Comparison of ENCODE assay signal across 14 cellular contexts in genomic region chr10:856405-857157, GRCh38.
DNase-seq lines count a peak whose midpoint lies in the region; ATAC-seq, FAIRE-seq and TF ChIP-seq lines count a peak whose summit lies in the region.
"Had no signal": no experiment of that assay in that cellular context is flagged by ENCODE, and none has a peak within 500 bp of the region (broad histone marks: within the 10 kb centered on the region; RNA-seq: fewer than 3 reads in every experiment).

No MANE protein-coding gene starts in this region.

- no peak overlapping the region for H3K4me3 ChIP-seq in A673 (ENCODE audit: low read depth, low read length, poor library complexity, severe bottlenecking)
- H3K4me3 ChIP-seq in Caco-2 (ENCODE audit: low read depth, low read length), result no peak overlapping the region
- H3K4me3 ChIP-seq in astrocyte (ENCODE audit: insufficient read depth, low read depth, low read length), result no peak overlapping the region
- H3K4me3 ChIP-seq: SJSA1, upper lobe of left lung had no signal

- peaks cover 40% of the 10 kb centered on the region for H4K20me1 ChIP-seq in astrocyte (ENCODE audit: insufficient read depth, low read length)

- peaks cover 65% of the 10 kb centered on the region for H3K79me2 ChIP-seq in astrocyte (ENCODE audit: insufficient read depth, low read length)

- intact Hi-C loops in A673 (cut with micrococcal nuclease; ENCODE audit: unreplicated experiment) (no loop called here), Caco-2 (cut with micrococcal nuclease; ENCODE audit: unreplicated experiment) (no loop called here)

- no peaks in the 10 kb centered on the region for H3K27me3 Mint-ChIP-seq in Caco-2 (ENCODE audit: insufficient read depth, unreplicated experiment)
- no peaks in the 10 kb centered on the region for H3K27me3 Mint-ChIP-seq in astrocyte (ENCODE audit: low read depth, unreplicated experiment)
- H3K27me3 Mint-ChIP-seq in mesothelial cell of epicardium (ENCODE audit: low read depth), result no peaks in the 10 kb centered on the region

- no peak overlapping the region for H3K4me2 ChIP-seq in astrocyte (ENCODE audit: low read length)

- peak overlapping the region; percentile 68 for H3K27ac Mint-ChIP-seq in Caco-2 (ENCODE audit: unreplicated experiment)
- H3K27ac Mint-ChIP-seq in astrocyte (ENCODE audit: unreplicated experiment), result no peak overlapping the region
- peak overlapping the region; percentile 84 for H3K27ac Mint-ChIP-seq in mesothelial cell of epicardium

- no peaks in the 10 kb centered on the region for H3K9me3 ChIP-seq in A673 (ENCODE audit: low read depth, low read length, poor library complexity, severe bottlenecking)
- H3K9me3 ChIP-seq in Caco-2, result peaks cover 5% of the 10 kb centered on the region; the same call in 1 of the 2 replicates
- no peaks in the 10 kb centered on the region for H3K9me3 ChIP-seq in astrocyte (ENCODE audit: insufficient read depth, low read depth, low read length)
- H3K9me3 ChIP-seq: BE2C, upper lobe of left lung had no signal

- no peak for ATAC-seq in HG03039 (IDR thresholded peaks at IDR 0.05; ENCODE audit: unreplicated experiment)

- no peaks in the 10 kb centered on the region for H3K27me3 ChIP-seq in A673 (replicated peaks; ENCODE audit: insufficient read depth, low read depth, low read length, poor library complexity)
- no peaks in the 10 kb centered on the region for H3K27me3 ChIP-seq in Caco-2 (replicated peaks; ENCODE audit: control insufficient read depth, insufficient read depth, low read length)
- H3K27me3 ChIP-seq in astrocyte (ENCODE audit: insufficient read depth, low read length), result no peaks in the 10 kb centered on the region
- H3K27me3 ChIP-seq: BE2C, SJSA1, upper lobe of left lung had no signal

- H2AFZ ChIP-seq in astrocyte (ENCODE audit: low read depth, low read length), result no peak overlapping the region

- H3K9me3 Mint-ChIP-seq in Caco-2 (ENCODE audit: unreplicated experiment) (no peaks in the 10 kb centered on the region), astrocyte (ENCODE audit: unreplicated experiment) (peaks cover 2% of the 10 kb centered on the region), mesothelial cell of epicardium (peaks cover 23% of the 10 kb centered on the region)

- no peak overlapping the region for H3K9ac ChIP-seq in astrocyte (ENCODE audit: low read length)

- CTCF ChIA-PET in A673 (lab: Charles Lee) (no interaction called here), Caco-2 (lab: Charles Lee) (no interaction called here)

- POLR2A ChIA-PET in A673 (lab: Charles Lee; ENCODE audit: low non-redundant PET) (no interaction called here), Caco-2 (lab: Charles Lee) (no interaction called here)

- H3K27ac ChIP-seq in A673 (ENCODE audit: low read depth, low read length, poor library complexity, severe bottlenecking) (no peak overlapping the region), astrocyte (ENCODE audit: low read depth, low read length) (no peak overlapping the region)
- H3K27ac ChIP-seq: SJSA1, upper lobe of left lung had no signal

- no TSS peak for BruUV-seq in A673 (replicated peaks; lab: Mats Ljungman, UMichigan)
- BruUV-seq in Caco-2 (replicated peaks; lab: Mats Ljungman, UMichigan), result no TSS peak

- FAIRE-seq in astrocyte (lab: Jason Lieb, UNC), result no peak
- no peak for FAIRE-seq in frontal cortex (lab: Jason Lieb, UNC)

- TF ChIP-seq CTCF in A673 (conservative IDR thresholded peaks at IDR 0.05; ENCODE audit: low read depth, low read length) (no peak), Caco-2 (IDR thresholded peaks at IDR 0.05; ENCODE audit: insufficient read depth in 1 of 2, low read depth in 1 of 2, low read length in 1 of 2, severe bottlenecking in 1 of 2, unreplicated experiment in 1 of 2) (no peak), astrocyte (IDR thresholded peaks at IDR 0.05; ENCODE audit: insufficient read depth, low read depth, low read length) (no peak), mesothelial cell of epicardium (IDR thresholded peaks at IDR 0.05; ENCODE audit: unreplicated experiment) (no peak)

- H3K36me3 ChIP-seq in A673 (ENCODE audit: insufficient read depth, low read length, poor library complexity, severe bottlenecking), result peaks cover 21% of the 10 kb centered on the region
- H3K36me3 ChIP-seq in Caco-2 (ENCODE audit: control insufficient read depth, insufficient read depth, low read length), result peaks cover 4% of the 10 kb centered on the region; the same call in 1 of the 2 replicates
- peaks cover 21% of the 10 kb centered on the region for H3K36me3 ChIP-seq in astrocyte (ENCODE audit: insufficient read depth, low read length)

- H3K4me1 Mint-ChIP-seq in Caco-2 (ENCODE audit: low read depth, unreplicated experiment) (peaks cover 27% of the 10 kb centered on the region), astrocyte (ENCODE audit: low read depth, unreplicated experiment) (peaks cover 21% of the 10 kb centered on the region), mesothelial cell of epicardium (peaks cover 25% of the 10 kb centered on the region)

- H3K36me3 Mint-ChIP-seq in Caco-2 (ENCODE audit: insufficient read depth, unreplicated experiment) (peaks cover 100% of the 10 kb centered on the region), astrocyte (ENCODE audit: low read depth, unreplicated experiment) (peaks cover 43% of the 10 kb centered on the region), mesothelial cell of epicardium (peaks cover 67% of the 10 kb centered on the region)

- peak; percentile 11 for DNase-seq in A673 (ENCODE audit: low spot score)
- DNase-seq in Caco-2, result no peak
- DNase-seq in astrocyte (ENCODE audit: low read depth), result no peak
- no peak for DNase-seq in mesothelial cell of epicardium (ENCODE audit: low spot score in 2 of 2, unreplicated experiment in 2 of 2)
- DNase-seq in stimulated activated CD4-positive, alpha-beta T cell treated with anti-CD3 and anti-CD28 coated beads, Interleukin-4, amount 100 ng/mL, for 4 hours, result no peak
- DNase-seq in frontal cortex (ENCODE audit: low spot score in 2 of 2), result no peak
- DNase-seq in HuH-7 (ENCODE audit: low spot score), result no peak
- DNase-seq: anterior cingulate cortex; BE2C; MV-4-11; stimulated activated CD8-positive, alpha-beta memory T cell treated with anti-CD3 and anti-CD28 coated beads, Interleukin-4, amount 100 ng/mL, for 48 hours; upper lobe of left lung had no signal

- H3K4me1 ChIP-seq in A673 (ENCODE audit: insufficient read depth, low read length, poor library complexity, severe bottlenecking) (no peaks in the 10 kb centered on the region), Caco-2 (peaks cover 12% of the 10 kb centered on the region; the same call in 1 of the 2 replicates), astrocyte (ENCODE audit: insufficient read depth, low read length) (no peaks in the 10 kb centered on the region)
- H3K4me1 ChIP-seq: BE2C, SJSA1 had no signal

- H3K4me3 Mint-ChIP-seq in Caco-2 (ENCODE audit: unreplicated experiment) (no peak overlapping the region), astrocyte (ENCODE audit: unreplicated experiment) (peak overlapping the region; percentile 10), mesothelial cell of epicardium (no peak overlapping the region)
